ENCODE assay signal across 13 cellular contexts in the genomic region with DNA sequence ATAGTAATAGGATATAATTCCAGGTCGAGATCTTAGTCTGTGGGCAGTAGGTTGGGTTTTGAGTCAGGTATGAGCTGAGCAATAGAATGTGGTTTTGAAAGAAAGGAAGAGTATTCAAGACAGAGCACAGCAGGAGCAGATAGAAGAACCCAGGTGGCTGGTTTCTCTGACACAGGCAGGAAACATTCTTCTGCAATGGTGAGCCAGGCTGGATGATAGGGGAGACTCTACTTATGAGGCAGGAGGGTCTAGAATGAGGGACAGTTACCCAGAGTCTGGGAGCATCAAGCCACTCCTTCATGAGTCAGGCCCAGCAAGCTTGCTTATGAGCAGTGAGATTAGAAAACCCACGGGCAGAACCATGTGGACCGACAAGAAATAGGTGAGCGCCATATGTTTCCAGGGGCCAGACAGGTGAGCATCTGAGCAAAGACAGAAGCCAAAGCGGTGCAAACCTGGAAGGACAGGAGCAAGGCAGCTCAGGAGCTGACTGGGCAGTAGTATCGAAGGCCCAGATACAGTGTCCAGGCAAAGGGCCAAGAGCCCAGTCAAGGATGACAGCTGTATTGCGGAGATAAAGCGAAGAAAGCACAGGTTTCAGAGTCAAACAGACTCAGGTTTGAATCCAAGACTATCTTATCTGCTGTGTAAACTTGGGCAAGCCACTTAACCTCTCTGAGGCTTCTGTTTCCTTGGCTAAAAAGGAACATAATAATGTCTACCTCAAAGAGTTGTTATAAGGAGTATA. TPM values are rescaled to one million over a fixed set of nuclear protein-coding genes. Genes with fewer than 3 reads are reported as not detected.
DNase-seq lines count a peak whose midpoint lies in the region; ATAC-seq, FAIRE-seq and TF ChIP-seq lines count a peak whose summit lies in the region.
"Had no signal": no experiment of that assay in that cellular context is flagged by ENCODE, and none has a peak within 500 bp of the region (broad histone marks: within the 10 kb centered on the region; RNA-seq: fewer than 3 reads in every experiment).

No MANE protein-coding gene starts in this region.

- peaks cover 40% of the 10 kb centered on the region for H3K4me1 ChIP-seq in GM23248 (ENCODE audit: insufficient read depth)

- intact Hi-C loops in CD14-positive monocyte (cut with micrococcal nuclease) = no loop called here
- intact Hi-C loops in activated T-helper 2 cell treated with anti-CD3 and anti-CD28 coated beads, Interferon-gamma antibody, Interleukin-2, Interleukin-4, amounts not matched to agents 10 μg/mL and 5 μg/mL and 100 μg/mL, durations not matched to agents 14 hours and 24 hours and 36 hours (cut with micrococcal nuclease) = loop anchor here (1.0 to 10.0 kb wide), 10 partner anchors 9 to 1260 kb away; partner anchors contain the start of gene TTC9

- H3K27ac ChIP-seq in GM23248 = no peak overlapping the region
- H3K27ac ChIP-seq: BLaER1, hepatocyte, pancreas had no signal

- TF ChIP-seq CTCF in CD14-positive monocyte (IDR thresholded peaks at IDR 0.05) = no peak

- no peaks in the 10 kb centered on the region for H3K79me2 ChIP-seq in GM23248 (ENCODE audit: insufficient read depth)
- H3K79me2 ChIP-seq: hepatocyte had no signal

- H4K20me1 ChIP-seq in GM23248 (ENCODE audit: insufficient read depth) = no peaks in the 10 kb centered on the region
- H4K20me1 ChIP-seq: BLaER1 had no signal

- peaks cover 37% of the 10 kb centered on the region for H3F3A ChIP-seq in GM23248 (ENCODE audit: insufficient read depth)

- peaks cover 94% of the 10 kb centered on the region for H3K4me1 Mint-ChIP-seq in CD14-positive monocyte
- H3K4me1 Mint-ChIP-seq in activated T-helper 2 cell treated with anti-CD3 and anti-CD28 coated beads, Interferon-gamma antibody, Interleukin-2, Interleukin-4, amounts not matched to agents 10 μg/mL and 5 μg/mL and 100 μg/mL, durations not matched to agents 14 hours and 24 hours and 36 hours (ENCODE audit: low read depth) = peaks cover 81% of the 10 kb centered on the region
- peaks cover 40% of the 10 kb centered on the region for H3K4me1 Mint-ChIP-seq in memory B cell

- in situ Hi-C loops in GM23248 (cut with MboI) = no loop called here

- H3K4me3 Mint-ChIP-seq in CD14-positive monocyte (peak overlapping the region in 1 of 2 donors; percentile 33), memory B cell (no peak overlapping the region)
- H3K4me3 Mint-ChIP-seq in activated T-helper 2 cell treated with anti-CD3 and anti-CD28 coated beads, Interferon-gamma antibody, Interleukin-2, Interleukin-4, amounts not matched to agents 10 μg/mL and 5 μg/mL and 100 μg/mL, durations not matched to agents 14 hours and 24 hours and 36 hours (ENCODE audit: low read depth) = peak overlapping the region; percentile 7
- H3K4me3 Mint-ChIP-seq: brain had no signal

- H3K9ac ChIP-seq in GM23248 = no peak overlapping the region
- H3K9ac ChIP-seq: BLaER1 had no signal

- no peaks in the 10 kb centered on the region for H3K9me3 ChIP-seq in GM23248 (ENCODE audit: low read depth)
- H3K9me3 ChIP-seq: BLaER1, pancreas had no signal

- no peaks in the 10 kb centered on the region for H3K27me3 ChIP-seq in GM23248 (replicated peaks; ENCODE audit: insufficient read depth)
- H3K27me3 ChIP-seq: BLaER1, pancreas had no signal

- H3K27ac Mint-ChIP-seq in CD14-positive monocyte = peak overlapping the region in 6 of 7 donors; percentile 37 to 100 (median 69)
- H3K27ac Mint-ChIP-seq in activated T-helper 2 cell treated with anti-CD3 and anti-CD28 coated beads, Interferon-gamma antibody, Interleukin-2, Interleukin-4, amounts not matched to agents 10 μg/mL and 5 μg/mL and 100 μg/mL, durations not matched to agents 14 hours and 24 hours and 36 hours = peak overlapping the region; percentile 96
- peak overlapping the region; percentile 7 for H3K27ac Mint-ChIP-seq in memory B cell
- H3K27ac Mint-ChIP-seq: brain had no signal

- H3K36me3 Mint-ChIP-seq in CD14-positive monocyte (peaks cover 0 to 3% of the 10 kb centered on the region in 2 donors), memory B cell (no peaks in the 10 kb centered on the region)
- no peaks in the 10 kb centered on the region for H3K36me3 Mint-ChIP-seq in activated T-helper 2 cell treated with anti-CD3 and anti-CD28 coated beads, Interferon-gamma antibody, Interleukin-2, Interleukin-4, amounts not matched to agents 10 μg/mL and 5 μg/mL and 100 μg/mL, durations not matched to agents 14 hours and 24 hours and 36 hours (ENCODE audit: low read depth)
- H3K36me3 Mint-ChIP-seq: brain had no signal

- no peak overlapping the region for H3K4me3 ChIP-seq in GM23248
- H3K4me3 ChIP-seq: BLaER1, hepatocyte, lung, pancreas had no signal

- peaks cover 0 to 4% (median 1%) of the 10 kb centered on the region in 3 donors for H3K27me3 Mint-ChIP-seq in CD14-positive monocyte (ENCODE audit: low read depth in 3 of 3)
- H3K27me3 Mint-ChIP-seq in activated T-helper 2 cell treated with anti-CD3 and anti-CD28 coated beads, Interferon-gamma antibody, Interleukin-2, Interleukin-4, amounts not matched to agents 10 μg/mL and 5 μg/mL and 100 μg/mL, durations not matched to agents 14 hours and 24 hours and 36 hours (ENCODE audit: low read depth) = no peaks in the 10 kb centered on the region
- no peaks in the 10 kb centered on the region for H3K27me3 Mint-ChIP-seq in memory B cell

- peaks cover 0 to 2% (median 0%) of the 10 kb centered on the region in 7 donors for H3K9me3 Mint-ChIP-seq in CD14-positive monocyte
- no peaks in the 10 kb centered on the region for H3K9me3 Mint-ChIP-seq in activated T-helper 2 cell treated with anti-CD3 and anti-CD28 coated beads, Interferon-gamma antibody, Interleukin-2, Interleukin-4, amounts not matched to agents 10 μg/mL and 5 μg/mL and 100 μg/mL, durations not matched to agents 14 hours and 24 hours and 36 hours
- no peaks in the 10 kb centered on the region for H3K9me3 Mint-ChIP-seq in memory B cell
- H3K9me3 Mint-ChIP-seq: brain had no signal

- H3K36me3 ChIP-seq in GM23248 (ENCODE audit: low read depth) = no peaks in the 10 kb centered on the region
- H3K36me3 ChIP-seq: BLaER1, pancreas had no signal

- no peak for ATAC-seq in memory B cell (ENCODE audit: low read depth)
- ATAC-seq in HG02798 (IDR thresholded peaks at IDR 0.05; ENCODE audit: poor library complexity, unreplicated experiment) = no peak

- WGBS in GM23248 (ENCODE audit: low coverage in 1 of 2, low lambda C conversion rate in 2 of 2, missing lambda C conversion rate in 2 of 2), 2 experiments = 94 to 97% methylated on average over 8 of the region's 8 CpGs

- H3K9me2 ChIP-seq in GM23248 (ENCODE audit: insufficient read depth) = no peaks in the 10 kb centered on the region

- FAIRE-seq in HTR-8/SVneo (lab: Jason Lieb, UNC) = peak; percentile 73
- FAIRE-seq: pancreas had no signal

- H2AFZ ChIP-seq in GM23248 = no peak overlapping the region
- H2AFZ ChIP-seq: hepatocyte had no signal

- no peak for DNase-seq in CD14-positive monocyte (ENCODE audit: low spot score)
- DNase-seq in HTR-8/SVneo (ENCODE audit: insufficient read length, low spot score) = no peak
- no peak for DNase-seq in activated T-helper 2 cell treated with anti-CD3 and anti-CD28 coated beads, Interferon-gamma antibody, Interleukin-2, Interleukin-4, amounts not matched to agents 10 μg/mL and 5 μg/mL and 100 μg/mL, durations not matched to agents 14 hours and 24 hours and 36 hours (ENCODE audit: low spot score)
- no peak for DNase-seq in memory B cell (ENCODE audit: low spot score in 2 of 2)
- no peak for DNase-seq in GM23248
- DNase-seq in SHP77 (lab: John Stamatoyannopoulos, UW) = no peak
- DNase-seq in DMS53 (lab: John Stamatoyannopoulos, UW) = no peak

- H3K4me2 ChIP-seq in GM23248 (ENCODE audit: unreplicated experiment) = no peak overlapping the region
- H3K4me2 ChIP-seq: hepatocyte had no signal

RNA-seq across cellular contexts. Expression of gene PCNX1, which starts 22.5 kb away (rescaled TPM):
- polyA plus RNA-seq in CD14-positive monocyte (1 to 10 TPM; 7.3 to 8.1 TPM), GM23248 (2016; fragmentation: Nextera tagmentation; extraction: Ambion mirVana) (4.8 and 6.9 TPM in 2 replicates)
- 54.5 and 59.0 TPM in 2 replicates for total RNA-seq in activated T-helper 2 cell treated with anti-CD3 and anti-CD28 coated beads, Interferon-gamma antibody, Interleukin-2, Interleukin-4, amounts not matched to agents 10 μg/mL and 5 μg/mL and 100 μg/mL, durations not matched to agents 14 hours and 24 hours and 36 hours
- 32.5 and 33.5 TPM in 2 replicates for total RNA-seq in GM23248 (2014; rRNA removed; shearing (Covaris generic))

Comparison
In these comparisons a context has a peak if more than half of its experiments do, and no peak if none do; other contexts are left out.
1. H3K27ac Mint-ChIP-seq: peak in every context shown above with its lines; median percentile 96 in activated T-helper 2 cell treated with anti-CD3 and anti-CD28 coated beads, Interferon-gamma antibody, Interleukin-2, Interleukin-4, amounts not matched to agents 10 μg/mL and 5 μg/mL and 100 μg/mL, durations not matched to agents 14 hours and 24 hours and 36 hours; 69 in CD14-positive monocyte; 7 in memory B cell.